In the genomic region with DNA sequence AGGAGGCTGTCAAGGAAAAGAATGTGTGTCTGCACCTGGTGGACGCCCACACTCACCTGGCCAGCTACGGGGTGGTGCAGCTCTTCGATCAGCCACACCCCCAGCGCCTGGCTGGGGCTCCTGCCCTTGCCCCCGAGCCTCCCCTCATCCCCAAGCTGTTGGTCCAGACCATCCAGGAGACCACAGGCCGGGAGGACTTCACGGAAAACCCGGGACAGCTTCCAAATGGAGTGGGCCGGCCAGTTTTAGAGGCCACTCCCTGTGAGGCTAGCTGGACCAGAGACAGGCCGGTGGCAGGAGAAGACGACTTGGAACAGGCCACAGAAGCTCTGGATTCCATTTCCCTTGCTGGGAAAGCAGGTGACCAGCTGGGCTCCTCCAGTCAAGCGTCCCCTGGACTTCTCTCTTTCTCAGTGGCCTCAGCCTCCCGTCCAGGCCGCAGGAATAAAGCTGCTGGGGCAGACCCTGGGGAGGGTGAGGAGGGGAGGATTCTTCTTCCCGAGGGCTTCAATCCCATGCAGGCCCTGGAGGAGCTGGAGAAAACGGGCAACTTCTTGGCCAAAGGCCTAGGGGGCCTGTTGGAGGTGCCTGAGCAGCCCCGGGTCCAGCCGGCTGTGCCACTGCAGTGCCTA, we compare ENCODE assay signal across 14 cellular contexts. TPM values are rescaled to one million over a fixed set of nuclear protein-coding genes. Genes with fewer than 3 reads are reported as not detected.
"Had no signal": no experiment of that assay in that cellular context is flagged by ENCODE, and none has a peak within 500 bp of the region (broad histone marks: within the 10 kb centered on the region; RNA-seq: fewer than 3 reads in every experiment).

No MANE protein-coding gene starts in this region.

- H3K27me3 Mint-ChIP-seq: brain had no signal

- H3K27ac ChIP-seq: thyroid gland had no signal

- H3K27ac Mint-ChIP-seq: activated CD8-positive, alpha-beta T cell treated with anti-CD3 and anti-CD28 coated beads, Interleukin-2, amount 10 ng/mL, durations not matched to agents 7 days and 5 days; activated naive CD4-positive, alpha-beta T cell treated with anti-CD3 and anti-CD28 coated beads for 36 hours; brain had no signal

- H3K36me3 Mint-ChIP-seq: brain had no signal

- DNase-seq: activated CD8-positive, alpha-beta memory T cell treated with anti-CD3 and anti-CD28 coated beads, Interleukin-2, amount 50 U/mL, for 48 hours; activated CD8-positive, alpha-beta T cell treated with anti-CD3 and anti-CD28 coated beads, Interleukin-2, amount 10 ng/mL, durations not matched to agents 7 days and 5 days; activated naive CD4-positive, alpha-beta T cell treated with anti-CD3 and anti-CD28 coated beads for 36 hours; amniotic stem cell; cerebellar nuclear complex; hypothalamus; left colon; stimulated activated CD4-positive, alpha-beta T cell treated with anti-CD3 and anti-CD28 coated beads, Interleukin-15, amount 100 ng/mL, for 24 hours; stimulated activated CD4-positive, alpha-beta T cell treated with anti-CD3 and anti-CD28 coated beads, Interleukin-4, amount 100 ng/mL, for 4 hours; thyroid gland had no signal

- H3K9me3 Mint-ChIP-seq: activated naive CD4-positive, alpha-beta T cell treated with anti-CD3 and anti-CD28 coated beads for 36 hours; brain had no signal

- H3K4me3 ChIP-seq: thyroid gland had no signal

- H3K9me3 ChIP-seq: thyroid gland had no signal

- H3K4me3 Mint-ChIP-seq: activated CD8-positive, alpha-beta T cell treated with anti-CD3 and anti-CD28 coated beads, Interleukin-2, amount 10 ng/mL, durations not matched to agents 7 days and 5 days; activated naive CD4-positive, alpha-beta T cell treated with anti-CD3 and anti-CD28 coated beads for 36 hours had no signal

- ATAC-seq: activated CD4-positive, CD25-positive, alpha-beta regulatory T cell treated with anti-CD3 and anti-CD28 coated beads, Interleukin-2, amount 50 U/mL, for 24 hours; activated CD8-positive, alpha-beta T cell treated with anti-CD3 and anti-CD28 coated beads, Interleukin-2, amount 10 ng/mL, durations not matched to agents 7 days and 5 days; left colon had no signal

- H3K27me3 ChIP-seq: thyroid gland had no signal

RNA-seq across cellular contexts. Expression of a gene that starts 15.9 kb away (rescaled TPM):
- total RNA-seq: activated naive CD4-positive, alpha-beta T cell treated with anti-CD3 and anti-CD28 coated beads for 36 hours had no signal
- polyA plus RNA-seq: neural cell had no signal

RNA-seq across cellular contexts. Expression of a gene that starts 35.1 kb away (rescaled TPM):
- total RNA-seq: activated naive CD4-positive, alpha-beta T cell treated with anti-CD3 and anti-CD28 coated beads for 36 hours; dermis microvascular lymphatic vessel endothelial cell had no signal
